Comparison of ENCODE assay signal across 17 cellular contexts in the genomic region with DNA sequence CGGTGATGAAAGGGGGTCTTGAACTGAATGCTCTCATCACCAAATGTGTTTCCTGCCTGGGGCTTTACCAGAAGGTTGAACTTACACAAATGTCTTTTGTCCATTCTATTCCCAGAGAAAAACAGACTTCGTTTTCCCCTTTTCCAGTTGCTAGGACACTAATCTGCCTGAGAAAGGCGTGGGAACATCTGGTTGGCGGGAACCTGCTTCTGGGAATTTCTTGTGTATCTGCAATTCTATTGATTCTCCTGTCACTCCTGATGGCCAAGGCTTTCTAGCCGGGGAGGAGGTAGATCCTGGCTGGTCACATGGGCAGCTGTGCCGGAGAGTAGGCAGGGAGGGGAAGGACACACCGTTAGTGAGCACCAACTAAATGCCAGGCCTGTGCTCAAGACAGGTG. TPM values are rescaled to one million over a fixed set of nuclear protein-coding genes. Genes with fewer than 3 reads are reported as not detected.
"Had no signal": no experiment of that assay in that cellular context is flagged by ENCODE, and none has a peak within 500 bp of the region (broad histone marks: within the 10 kb centered on the region; RNA-seq: fewer than 3 reads in every experiment).

No MANE protein-coding gene starts in this region.

- H3K27ac ChIP-seq: cardiac muscle cell, foreskin keratinocyte, ovary, sigmoid colon, spleen, thoracic aorta had no signal

- H3K4me1 ChIP-seq: sigmoid colon, spleen had no signal

- H3K9me3 ChIP-seq: ovary, sigmoid colon, spleen, thoracic aorta had no signal

- H3K36me3 ChIP-seq: cardiac muscle cell, ovary, sigmoid colon, spleen, thoracic aorta had no signal

- H3K4me1 Mint-ChIP-seq: immature natural killer cell, nephron progenitor cell had no signal

- H3K27ac Mint-ChIP-seq: activated CD4-positive, alpha-beta memory T cell treated with anti-CD3 and anti-CD28 coated beads for 36 hours; activated CD8-positive, alpha-beta memory T cell treated with anti-CD3 and anti-CD28 coated beads, Interleukin-2, amount 10 ng/mL, durations not matched to agents 7 days and 5 days; immature natural killer cell; nephron progenitor cell had no signal

- H3K36me3 Mint-ChIP-seq: activated CD4-positive, alpha-beta memory T cell treated with anti-CD3 and anti-CD28 coated beads for 36 hours; activated CD8-positive, alpha-beta memory T cell treated with anti-CD3 and anti-CD28 coated beads, Interleukin-2, amount 10 ng/mL, durations not matched to agents 7 days and 5 days; immature natural killer cell had no signal

- H3K9me3 Mint-ChIP-seq: activated CD4-positive, alpha-beta memory T cell treated with anti-CD3 and anti-CD28 coated beads for 36 hours; immature natural killer cell; nephron progenitor cell had no signal

- DNase-seq: activated CD4-positive, alpha-beta memory T cell treated with anti-CD3 and anti-CD28 coated beads for 36 hours; activated CD8-positive, alpha-beta memory T cell treated with anti-CD3 and anti-CD28 coated beads, Interleukin-2, amount 10 ng/mL, durations not matched to agents 7 days and 5 days; activated naive CD4-positive, alpha-beta T cell treated with anti-CD3 and anti-CD28 coated beads, Interleukin-2, amount 50 U/mL, for 16 hours; activated T-cell treated with anti-CD3 and anti-CD28 coated beads, Interleukin-2, amount 50 U/mL, for 1 hour; foreskin keratinocyte; head of caudate nucleus; immature natural killer cell; nephron progenitor cell; ovary; sigmoid colon; spleen; T-helper 1 cell; T1000 had no signal

- ATAC-seq: activated CD8-positive, alpha-beta memory T cell treated with anti-CD3 and anti-CD28 coated beads, Interleukin-2, amount 10 ng/mL, durations not matched to agents 7 days and 5 days; foreskin keratinocyte had no signal

- H3K4me3 ChIP-seq: cardiac muscle cell, ovary, sigmoid colon, spleen, thoracic aorta had no signal

- H3K27me3 ChIP-seq: cardiac muscle cell, foreskin keratinocyte, ovary, sigmoid colon had no signal

- H3K4me3 Mint-ChIP-seq: activated CD4-positive, alpha-beta memory T cell treated with anti-CD3 and anti-CD28 coated beads for 36 hours; activated CD8-positive, alpha-beta memory T cell treated with anti-CD3 and anti-CD28 coated beads, Interleukin-2, amount 10 ng/mL, durations not matched to agents 7 days and 5 days; immature natural killer cell; nephron progenitor cell had no signal

RNA-seq across cellular contexts. Expression of a gene that starts 54.4 kb away (rescaled TPM):
- total RNA-seq: foreskin keratinocyte, lower leg skin, thoracic aorta had no signal
- polyA plus RNA-seq: adipose tissue, cardiac muscle cell, foreskin keratinocyte, immature natural killer cell, spleen had no signal
